8 cellular contexts compared by ENCODE assay signal in the genomic region with DNA sequence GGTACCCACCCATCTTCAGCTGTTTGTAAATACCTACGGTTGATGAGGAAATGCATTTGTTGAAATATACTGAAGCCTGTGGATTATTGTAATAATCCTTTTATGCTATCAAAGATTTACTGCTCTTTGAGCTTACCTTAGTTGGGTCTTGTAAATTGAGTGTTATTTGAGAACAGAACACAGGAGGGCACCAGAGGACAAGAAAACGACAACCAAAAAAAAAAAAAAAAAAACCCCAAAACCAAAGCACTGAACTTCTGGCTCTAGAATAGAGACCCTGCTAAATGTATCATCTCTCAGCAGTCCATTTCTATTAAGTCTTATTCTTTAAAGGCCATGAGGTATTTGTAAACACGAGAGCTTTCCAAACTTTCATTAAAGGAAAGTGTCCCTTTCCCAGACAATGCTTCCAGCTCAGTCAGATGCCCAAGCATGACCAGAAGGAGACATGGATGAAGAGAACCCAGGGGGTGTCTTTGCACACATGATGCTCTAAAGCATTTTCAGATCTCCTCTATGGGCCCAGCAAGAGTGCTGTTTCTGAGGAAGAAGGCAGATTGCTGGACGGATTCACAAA.
DNase-seq lines count a peak whose midpoint lies in the region; ATAC-seq, FAIRE-seq and TF ChIP-seq lines count a peak whose summit lies in the region.

No MANE protein-coding gene starts in this region.

- FAIRE-seq in pancreas (lab: Jason Lieb, UNC) (no peak), RCC 7860 (lab: Jason Lieb, UNC) (no peak)

- H3K36me3 ChIP-seq in pancreas = no peaks in the 10 kb centered on the region

- TF ChIP-seq CTCF in coronary artery (IDR thresholded peaks at IDR 0.05) = peak; percentile 12
- peak in 3 of 4 donors; percentile 9 to 30 (median 16) for TF ChIP-seq CTCF in pancreas (IDR thresholded peaks at IDR 0.05)

- H3K27me3 ChIP-seq in pancreas = peaks cover 0 to 5% (median 0%) of the 10 kb centered on the region in 4 donors

- peak in 3 of 4 donors; percentile 29 to 47 (median 37) for ATAC-seq in pancreas

- H3K9me3 ChIP-seq in pancreas = no peaks in the 10 kb centered on the region

- no peak overlapping the region for H3K4me3 ChIP-seq in coronary artery
- no peak overlapping the region for H3K4me3 ChIP-seq in pancreas

- H3K4me1 ChIP-seq in pancreas = no peaks in the 10 kb centered on the region

- intact Hi-C loops in pancreas (cut with DNase I) = no loop called here

- H3K27ac ChIP-seq in coronary artery = no peak overlapping the region
- H3K27ac ChIP-seq in pancreas = no peak overlapping the region

- DNase-seq in NCI-H510A treated with DMSO at 0.1 percent for 48 hours (lab: John Stamatoyannopoulos, UW) (peak; percentile 13), NCI-H510A (lab: John Stamatoyannopoulos, UW) (no peak), NCI-H1105 treated with DMSO at 0.1 percent for 48 hours (lab: John Stamatoyannopoulos, UW) (peak; percentile 46), coronary artery (ENCODE audit: low spot score) (no peak), pancreas (peak in 1 of 6 donors; percentile 9), RCC 7860 (ENCODE audit: low spot score) (no peak), GM19240 (ENCODE audit: insufficient read length, low spot score) (no peak)
- no peak for DNase-seq in activated effector memory CD4-positive, alpha-beta T cell treated with anti-CD3 and anti-CD28 coated beads, Interleukin-2, amount 50 U/mL, for 16 hours

- WGBS in pancreas, 2 donors = 13 to 20% methylated on average over 4 of the region's 4 CpGs

Comparison
In these comparisons a context has a peak if more than half of its experiments do, and no peak if none do; other contexts are left out.
1. DNase-seq: peak in NCI-H510A treated with DMSO at 0.1 percent for 48 hours (single experiment) and NCI-H1105 treated with DMSO at 0.1 percent for 48 hours (single experiment); none in NCI-H510A (single experiment), coronary artery (single experiment), RCC 7860 (single experiment), GM19240 (single experiment) and activated effector memory CD4-positive, alpha-beta T cell treated with anti-CD3 and anti-CD28 coated beads, Interleukin-2, amount 50 U/mL, for 16 hours (single experiment).